ENCODE assay signal across 8 cellular contexts in genomic region chr6:56642366-56643261, GRCh38. TPM values are rescaled to one million over a fixed set of nuclear protein-coding genes. Genes with fewer than 3 reads are reported as not detected.
DNase-seq lines count a peak whose midpoint lies in the region; ATAC-seq and TF ChIP-seq lines count a peak whose summit lies in the region.

Gene DST, minus strand, starts transcription at chr6:56642889.

- peaks cover 6% of the 10 kb centered on the region for H3K27me3 Mint-ChIP-seq in activated CD8-positive, alpha-beta memory T cell treated with anti-CD3 and anti-CD28 coated beads, Interleukin-2, amount 10 ng/mL, durations not matched to agents 7 days and 5 days

- in situ Hi-C loops in mammary epithelial cell (cut with MboI; ENCODE audit: low sequenced_read_pairs in 2 of 2): loop anchor here in 1 of 2 donors (25.0 kb wide), 1 partner anchor 195 kb away; no protein-coding TSS in a partner anchor
- in situ Hi-C loops in transverse colon (cut with MboI; ENCODE audit: low pct_ligation_motif_present in 1 of 4, low pct_unique_long_range_greater_than_20kb in 1 of 4, low sequenced_read_pairs in 3 of 4): loop anchor here (5.0 to 25.0 kb wide), 5 partner anchors 52 to 670 kb away; partner anchors contain the start of gene PRIM2 (in 1 of the 4)

- no peak for TF ChIP-seq CTCF in mammary epithelial cell (conservative IDR thresholded peaks at IDR 0.05 in 1 of 2, IDR thresholded peaks at IDR 0.05 in 1 of 2; ENCODE audit: extremely low read depth in 1 of 2, insufficient read depth in 1 of 2, low read depth in 1 of 2, low read length in 2 of 2)
- no peak for TF ChIP-seq CTCF in transverse colon (IDR thresholded peaks at IDR 0.05)

- H2AFZ ChIP-seq in Karpas-422 (ENCODE audit: low read length): no peak within 1 kb of the TSS
- H2AFZ ChIP-seq in mammary epithelial cell (ENCODE audit: low read depth, low read length): no peak within 1 kb of the TSS

- no peaks in the 10 kb centered on the region for H3K4me1 Mint-ChIP-seq in activated CD8-positive, alpha-beta memory T cell treated with anti-CD3 and anti-CD28 coated beads, Interleukin-2, amount 10 ng/mL, durations not matched to agents 7 days and 5 days

- no peak for TF ChIP-seq EP300 in transverse colon (IDR thresholded peaks at IDR 0.05; ENCODE audit: low read depth)

- TF ChIP-seq POLR2A in transverse colon (IDR thresholded peaks at IDR 0.05): no peak

- H3K27ac ChIP-seq in Karpas-422 (ENCODE audit: low read length) (no peak within 1 kb of the TSS), mammary epithelial cell (ENCODE audit: insufficient read depth, low read depth, low read length) (peak within 1 kb of the TSS; percentile 96), transverse colon (peak within 1 kb of the TSS in 3 of 4 donors; percentile 19 to 38 (median 36))

- CTCF ChIA-PET in mammary epithelial cell (lab: Charles Lee; ENCODE audit: low non-redundant PET): no interaction called here
- CTCF ChIA-PET in activated CD8-positive, alpha-beta memory T cell treated with anti-CD3 and anti-CD28 coated beads, Interleukin-2, amount 10 ng/mL, durations not matched to agents 7 days and 5 days (lab: Charles Lee): no interaction called here

- H3K9me3 ChIP-seq in Karpas-422 (ENCODE audit: low read length): no peaks in the 10 kb centered on the region
- no peaks in the 10 kb centered on the region for H3K9me3 ChIP-seq in mammary epithelial cell (replicated peaks; ENCODE audit: insufficient read depth, low read length)
- H3K9me3 ChIP-seq in transverse colon: no peaks in the 10 kb centered on the region

- no peak within 1 kb of the TSS for H3K4me3 Mint-ChIP-seq in activated CD8-positive, alpha-beta memory T cell treated with anti-CD3 and anti-CD28 coated beads, Interleukin-2, amount 10 ng/mL, durations not matched to agents 7 days and 5 days

- H3K36me3 ChIP-seq in Karpas-422 (ENCODE audit: insufficient read depth, low read length) (no peaks in the 10 kb centered on the region), mammary epithelial cell (ENCODE audit: insufficient read depth, low read length) (peaks cover 16% of the 10 kb centered on the region), transverse colon (peaks cover 0 to 23% (median 1%) of the 10 kb centered on the region in 4 donors)

- H3K9me2 ChIP-seq in Karpas-422 (replicated peaks; ENCODE audit: insufficient read depth, low read length): no peaks in the 10 kb centered on the region

- no peak within 1 kb of the TSS for H3K27ac Mint-ChIP-seq in activated CD8-positive, alpha-beta memory T cell treated with anti-CD3 and anti-CD28 coated beads, Interleukin-2, amount 10 ng/mL, durations not matched to agents 7 days and 5 days

- H4K20me1 ChIP-seq in Karpas-422 (ENCODE audit: insufficient read depth, low read depth, low read length) (no peaks in the 10 kb centered on the region), mammary epithelial cell (ENCODE audit: insufficient read depth, low read length) (no peaks in the 10 kb centered on the region)

- intact Hi-C loops in mammary epithelial cell (cut with micrococcal nuclease): loop anchor here (1.0 kb wide), 5 partner anchors 11 to 115 kb away; no protein-coding TSS in a partner anchor
- intact Hi-C loops in transverse colon (cut with DNase I; ENCODE audit: low total_unique reads): no loop called here

- H3K9ac ChIP-seq in Karpas-422 (ENCODE audit: low read length) (no peak within 1 kb of the TSS), mammary epithelial cell (ENCODE audit: insufficient read depth, low read length) (peak within 1 kb of the TSS; percentile 93)

- DNase-seq in Karpas-422 (no peak), mammary epithelial cell (peak; percentile 96), left lobe of liver (ENCODE audit: low spot score) (no peak), transverse colon (no peak), activated gamma-delta T cell treated with Interleukin-2 at 50 U/mL for 16 hours (no peak), iPS-NIHi11 (ENCODE audit: low spot score) (no peak)
- no peak for DNase-seq in activated CD8-positive, alpha-beta memory T cell treated with anti-CD3 and anti-CD28 coated beads, Interleukin-2, amount 10 ng/mL, durations not matched to agents 7 days and 5 days
- DNase-seq in activated CD4-positive, alpha-beta T cell treated with anti-CD3 and anti-CD28 coated beads for 4 hours: no peak

- H3K27me3 ChIP-seq in Karpas-422 (ENCODE audit: low read length) (no peaks in the 10 kb centered on the region), mammary epithelial cell (ENCODE audit: insufficient read depth, low read length) (no peaks in the 10 kb centered on the region), transverse colon (no peaks in the 10 kb centered on the region)

- H3K4me1 ChIP-seq in Karpas-422 (ENCODE audit: low read length) (no peaks in the 10 kb centered on the region), mammary epithelial cell (ENCODE audit: insufficient read depth, low read length) (peaks cover 35% of the 10 kb centered on the region), transverse colon (peaks cover 0 to 14% (median 4%) of the 10 kb centered on the region in 4 donors)

- no peak within 1 kb of the TSS for H3K4me3 ChIP-seq in Karpas-422 (ENCODE audit: low read length)
- H3K4me3 ChIP-seq in mammary epithelial cell (replicated peaks in 1 of 3; ENCODE audit: insufficient read depth in 1 of 3, low read depth in 2 of 3, low read length in 3 of 3): peak within 1 kb of the TSS; percentile 69 to 94 (median 85)
- no peak within 1 kb of the TSS for H3K4me3 ChIP-seq in transverse colon

- H3K4me2 ChIP-seq in Karpas-422 (ENCODE audit: low read depth, low read length, poor library complexity, severe bottlenecking) (no peak within 1 kb of the TSS), mammary epithelial cell (ENCODE audit: insufficient read depth, low read depth, low read length) (peak within 1 kb of the TSS; percentile 95)

- H3K79me2 ChIP-seq in Karpas-422 (ENCODE audit: low read length): no peaks in the 10 kb centered on the region
- peaks cover 46% of the 10 kb centered on the region for H3K79me2 ChIP-seq in mammary epithelial cell (ENCODE audit: insufficient read depth, low read length)

- H3K9me3 Mint-ChIP-seq in activated CD8-positive, alpha-beta memory T cell treated with anti-CD3 and anti-CD28 coated beads, Interleukin-2, amount 10 ng/mL, durations not matched to agents 7 days and 5 days (ENCODE audit: low read depth): no peaks in the 10 kb centered on the region

- no peaks in the 10 kb centered on the region for H3K36me3 Mint-ChIP-seq in activated CD8-positive, alpha-beta memory T cell treated with anti-CD3 and anti-CD28 coated beads, Interleukin-2, amount 10 ng/mL, durations not matched to agents 7 days and 5 days

- dilution Hi-C loops in mammary epithelial cell (cut with HindIII; ENCODE audit: low sequenced_read_pairs): no loop called here

- peak; percentile 83 for ATAC-seq in left lobe of liver
- no peak for ATAC-seq in activated CD8-positive, alpha-beta memory T cell treated with anti-CD3 and anti-CD28 coated beads, Interleukin-2, amount 10 ng/mL, durations not matched to agents 7 days and 5 days

- BruUV-seq in mammary epithelial cell (replicated peaks; lab: Mats Ljungman, UMichigan): TSS peak; percentile 95

- 0% methylated on average over 7 of the region's 7 CpGs for WGBS in mammary epithelial cell (ENCODE audit: low coverage, missing lambda C conversion rate)
- 67 to 83% methylated on average over 4 to 7 of the region's 7 CpGs for WGBS in transverse colon (ENCODE audit: low coverage in 1 of 2), 2 donors

RNA-seq across cellular contexts. Expression of gene DST, which starts in this region (rescaled TPM):
- 122 and 241 TPM in 2 replicates for total RNA-seq in Karpas-422 (2014; rRNA removed; shearing (Covaris generic); ENCODE audit: low replicate concordance)
- total RNA-seq in mammary epithelial cell (1,000 to 10,000 TPM in 1 of 2 donors, 100 to 1,000 TPM in 1; 535 to 1,158 TPM), left lobe of liver (86.5 TPM), transverse colon (100 to 1,000 TPM; 280 to 535 (median 428) TPM)
- 120 TPM for polyA plus RNA-seq in mammary epithelial cell
- polyA minus RNA-seq in mammary epithelial cell: 464 TPM
- total RNA-seq in activated CD8-positive, alpha-beta memory T cell treated with anti-CD3 and anti-CD28 coated beads, Interleukin-2, amount 10 ng/mL, durations not matched to agents 7 days and 5 days: 1 to 10 TPM; 4.0 to 4.3 TPM

Comparison
In these comparisons a context has a peak if more than half of its experiments do, and no peak if none do; other contexts are left out.
1. RNA of gene DST (total RNA-seq): 535 to 1,158 TPM in mammary epithelial cell, 280 to 535 TPM in transverse colon, 122 to 241 TPM in Karpas-422 and 86.5 TPM in left lobe of liver (single experiment); 4.0 to 4.3 TPM in activated CD8-positive, alpha-beta memory T cell treated with anti-CD3 and anti-CD28 coated beads, Interleukin-2, amount 10 ng/mL, durations not matched to agents 7 days and 5 days; every median in the first group is over 10 times any median in the second.
2. H3K4me3 ChIP-seq: peak in mammary epithelial cell (3 of 3); none in Karpas-422 (single experiment) and transverse colon (0 of 4).